1 cellular context compared by ENCODE assay signal in the genomic region with DNA sequence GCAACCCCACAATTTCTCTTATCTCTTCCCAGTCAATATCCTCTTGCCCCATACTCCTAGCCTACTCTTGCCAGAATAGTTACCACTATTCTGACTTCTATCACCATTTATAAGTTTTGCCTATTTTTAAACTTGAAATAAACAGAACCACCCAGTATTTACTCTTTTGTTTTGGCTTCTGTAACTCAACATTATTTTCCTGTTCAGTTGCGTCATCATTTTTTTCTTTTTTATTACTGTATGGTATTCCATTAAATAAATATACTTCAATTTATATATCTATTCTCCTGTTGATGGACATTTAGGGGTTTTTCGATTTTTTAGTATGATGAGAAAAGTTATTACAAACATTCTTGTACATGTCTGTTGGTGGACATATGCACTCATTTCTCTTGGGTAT.
TF ChIP-seq lines count a peak whose summit lies in the region.

No MANE protein-coding gene starts in this region.

TF ChIP-seq in IMR-90, 13 proteins besides CTCF, POLR2A, EP300 and RAD21:
- TF ChIP-seq MXI1 (IDR thresholded peaks at IDR 0.05; ENCODE audit: borderline replicate concordance, low read depth, low read length) = no peak
